Comparison of ENCODE assay signal across 16 cellular contexts in genomic region chr9:130630506-130631330, GRCh38. TPM values are rescaled to one million over a fixed set of nuclear protein-coding genes. Genes with fewer than 3 reads are reported as not detected.
"Had no signal": no experiment of that assay in that cellular context is flagged by ENCODE, and none has a peak within 500 bp of the region (broad histone marks: within the 10 kb centered on the region; RNA-seq: fewer than 3 reads in every experiment).

No MANE protein-coding gene starts in this region.

- H3K4me1 ChIP-seq: breast epithelium, prostate gland, sigmoid colon had no signal

- H3K27ac ChIP-seq: breast epithelium, prostate gland, sigmoid colon had no signal

- H3K27me3 ChIP-seq: breast epithelium, sigmoid colon had no signal

- H3K9me3 ChIP-seq: breast epithelium, prostate gland, sigmoid colon had no signal

- H3K4me1 Mint-ChIP-seq: activated naive CD8-positive, alpha-beta T cell treated with anti-CD3 and anti-CD28 coated beads for 36 hours; mesothelial cell of epicardium had no signal

- DNase-seq: activated CD4-positive, alpha-beta T cell treated with anti-CD3 and anti-CD28 coated beads, Interleukin-2, amount 50 U/mL, for 48 hours; activated naive CD8-positive, alpha-beta T cell treated with anti-CD3 and anti-CD28 coated beads for 36 hours; activated T-cell treated with anti-CD3 and anti-CD28 coated beads, Interleukin-2, amount 50 U/mL, for 4 hours; sigmoid colon; stimulated activated CD4-positive, alpha-beta T cell treated with anti-CD3 and anti-CD28 coated beads, Interleukin-12 subunit alpha, Interleukin-12 subunit beta, amount 100 ng/mL, for 4 hours; stimulated activated naive CD4-positive, alpha-beta T cell treated with Interleukin-2 at 50 U/mL for 16 hours had no signal

- H3K9me3 Mint-ChIP-seq: activated naive CD8-positive, alpha-beta T cell treated with anti-CD3 and anti-CD28 coated beads for 36 hours; activated T-cell treated with anti-CD3 and anti-CD28 coated beads, Interleukin-2, amount 50 U/mL, for 4 hours; mesothelial cell of epicardium; type B pancreatic cell had no signal

- H3K4me3 ChIP-seq: breast epithelium, prostate gland, sigmoid colon had no signal

- H3K27me3 Mint-ChIP-seq: activated naive CD8-positive, alpha-beta T cell treated with anti-CD3 and anti-CD28 coated beads for 36 hours; type B pancreatic cell had no signal

- ATAC-seq: activated CD4-positive, CD25-positive, alpha-beta regulatory T cell treated with anti-CD3 and anti-CD28 coated beads, Interleukin-2, amount 50 U/mL, for 24 hours; activated T-cell treated with anti-CD3 and anti-CD28 coated beads, Interleukin-2, amount 50 U/mL, for 4 hours; esophagus mucosa had no signal

- H3K27ac Mint-ChIP-seq: activated naive CD8-positive, alpha-beta T cell treated with anti-CD3 and anti-CD28 coated beads for 36 hours; mesothelial cell of epicardium; type B pancreatic cell had no signal

- H3K4me3 Mint-ChIP-seq: activated naive CD8-positive, alpha-beta T cell treated with anti-CD3 and anti-CD28 coated beads for 36 hours; activated T-cell treated with anti-CD3 and anti-CD28 coated beads, Interleukin-2, amount 50 U/mL, for 4 hours; mesothelial cell of epicardium; type B pancreatic cell had no signal

RNA-seq across cellular contexts. Expression of gene PRDM12, which starts 33.7 kb away (rescaled TPM):
- total RNA-seq: activated naive CD8-positive, alpha-beta T cell treated with anti-CD3 and anti-CD28 coated beads for 36 hours; breast epithelium; dermis microvascular lymphatic vessel endothelial cell; esophagus mucosa; liver; mesothelial cell of epicardium; prostate gland; sigmoid colon; T-helper 2 cell treated with Interferon-gamma antibody and Interleukin-4, amounts not matched to agents 100 ng/mL and 5 ng/mL, for 36 hours had no signal
- polyA plus RNA-seq: keratinocyte, sigmoid colon had no signal
